In the genomic region with DNA sequence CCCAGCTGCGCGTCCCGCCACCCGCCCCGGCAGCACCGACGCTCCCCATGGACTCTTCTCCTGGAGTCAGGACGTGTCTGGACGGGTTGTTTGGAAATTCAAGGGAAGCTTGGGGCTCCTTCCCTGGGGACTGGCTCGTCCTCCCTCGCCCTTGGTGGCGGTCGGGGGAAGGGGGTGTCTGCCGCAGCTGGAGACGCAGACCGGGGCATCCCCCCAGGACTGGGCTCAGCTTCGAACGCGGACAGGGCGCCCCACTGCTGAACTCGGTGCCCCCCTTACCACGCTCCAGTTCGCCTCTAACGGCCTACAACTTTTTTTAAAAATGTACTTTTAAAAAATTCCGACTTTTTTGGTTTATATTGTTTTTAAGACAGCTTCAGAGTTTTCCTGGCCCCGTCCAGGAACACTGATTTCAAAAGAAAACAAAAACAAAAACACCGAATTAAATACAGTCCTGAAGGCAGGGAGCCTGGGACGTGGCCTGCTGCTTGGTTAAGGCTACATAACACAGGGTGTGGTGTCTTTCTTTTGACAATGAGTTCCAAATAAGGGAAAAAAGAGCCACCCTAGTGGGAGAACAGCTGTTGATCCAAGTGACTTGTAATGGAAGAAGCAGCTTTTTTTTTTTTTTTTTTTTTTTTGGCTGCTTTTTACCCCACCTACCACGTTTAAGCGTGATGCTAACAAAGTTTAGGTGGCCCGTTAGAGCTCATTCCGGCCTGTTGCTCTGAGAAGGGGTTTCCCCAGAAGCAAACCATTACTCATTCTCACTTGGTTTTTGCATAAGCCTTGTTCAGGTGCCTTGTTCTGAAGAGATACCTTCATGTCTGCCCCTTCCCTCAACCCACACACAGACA, we compare ENCODE assay signal across 8 cellular contexts. TPM values are rescaled to one million over a fixed set of nuclear protein-coding genes. Genes with fewer than 3 reads are reported as not detected.
A peak's percentile ranks its signal among the peaks of the same experiment; 100 is the strongest.
DNase-seq lines count a peak whose midpoint lies in the region; ATAC-seq and TF ChIP-seq lines count a peak whose summit lies in the region.

No MANE protein-coding gene starts in this region.

- TF ChIP-seq EP300 in tibial nerve (IDR thresholded peaks at IDR 0.05): peak in 1 of 2 donors; percentile 17

- peak overlapping the region; percentile 62 for H2BK15ac ChIP-seq in neuronal stem cell (ENCODE audit: low read length)

- no CpG with 5 or more reads among the region's 32 CpGs for WGBS in neuronal stem cell (ENCODE audit: extremely low coverage in 2 of 2, insufficient read length in 2 of 2, insufficient replicate concordance in 1 of 2), 2 donors
- 7 to 9% methylated on average over 22 to 25 of the region's 32 CpGs for WGBS in tibial nerve, 2 donors

- H4K91ac ChIP-seq in neuronal stem cell (ENCODE audit: low read depth, low read length, poor library complexity): peak overlapping the region; percentile 38

- H3K4me3 ChIP-seq in fibroblast of lung (replicated peaks in 1 of 4; ENCODE audit: control extremely low read depth in 1 of 4, insufficient read depth in 1 of 4, low read depth in 3 of 4, low read length in 4 of 4) (peak overlapping the region; percentile 68 to 92 (median 78)), neuronal stem cell (ENCODE audit: low read length in 2 of 2) (peak overlapping the region; percentile 80 to 91), tibial nerve (peak overlapping the region; percentile 82 to 94 (median 93))

- DNase-seq in SIG-M5 treated with dmso at 0.1 percent for 504 hours (lab: John Stamatoyannopoulos, UW; ENCODE audit: unreplicated experiment): peak; percentile 7
- no peak for DNase-seq in SIG-M5 (lab: John Stamatoyannopoulos, UW)
- DNase-seq in NCI-H524 treated with DMSO at 0.1 percent for 48 hours (lab: John Stamatoyannopoulos, UW): peak; percentile 34
- peak; percentile 63 for DNase-seq in activated T-cell treated with anti-CD3 and anti-CD28 coated beads, Interleukin-2, amount 50 U/mL, for 24 hours
- DNase-seq in fibroblast of lung (ENCODE audit: low read depth in 2 of 2): peak; percentile 80 to 87
- peak; percentile 15 for DNase-seq in neuronal stem cell (ENCODE audit: low spot score)
- DNase-seq in tibial nerve (ENCODE audit: low spot score in 2 of 2): peak; percentile 27 to 53

- peak; percentile 64 for ATAC-seq in HG02938 (IDR thresholded peaks at IDR 0.05; ENCODE audit: unreplicated experiment)

- H3K4me3 Mint-ChIP-seq in activated T-cell treated with anti-CD3 and anti-CD28 coated beads, Interleukin-2, amount 50 U/mL, for 24 hours: no peak overlapping the region

- no peak overlapping the region for H3K27ac Mint-ChIP-seq in activated T-cell treated with anti-CD3 and anti-CD28 coated beads, Interleukin-2, amount 50 U/mL, for 24 hours

- H2AFZ ChIP-seq in fibroblast of lung (ENCODE audit: low read length) (peak overlapping the region; percentile 85), neuronal stem cell (ENCODE audit: low read length) (peak overlapping the region; percentile 99)

- H3K9ac ChIP-seq in fibroblast of lung (ENCODE audit: insufficient read depth, low read length) (peak overlapping the region; percentile 77), neuronal stem cell (ENCODE audit: low read depth, low read length, poor library complexity) (peak overlapping the region; percentile 93)

- no peaks in the 10 kb centered on the region for H3K79me2 ChIP-seq in fibroblast of lung (ENCODE audit: control insufficient read depth, insufficient read depth, low read length)

- peaks cover 8% of the 10 kb centered on the region for H3K36me3 Mint-ChIP-seq in activated T-cell treated with anti-CD3 and anti-CD28 coated beads, Interleukin-2, amount 50 U/mL, for 24 hours (ENCODE audit: low read depth)

- no peaks in the 10 kb centered on the region for H3K27me3 Mint-ChIP-seq in activated T-cell treated with anti-CD3 and anti-CD28 coated beads, Interleukin-2, amount 50 U/mL, for 24 hours

- H3K36me3 ChIP-seq in fibroblast of lung (ENCODE audit: control insufficient read depth, insufficient read depth, low read length): no peaks in the 10 kb centered on the region
- no peaks in the 10 kb centered on the region for H3K36me3 ChIP-seq in neuronal stem cell (replicated peaks in 1 of 2; ENCODE audit: control insufficient read depth in 2 of 2, insufficient read depth in 2 of 2, low read length in 2 of 2)
- H3K36me3 ChIP-seq in tibial nerve: no peaks in the 10 kb centered on the region

- H2BK120ac ChIP-seq in neuronal stem cell (ENCODE audit: low read depth, low read length): peak overlapping the region; percentile 32

- no peak overlapping the region for H3K4ac ChIP-seq in neuronal stem cell (ENCODE audit: low read length)

- peak overlapping the region; percentile 86 for H3K23ac ChIP-seq in neuronal stem cell (ENCODE audit: low read depth, low read length, poor library complexity)

- H3K4me1 ChIP-seq in fibroblast of lung (ENCODE audit: control insufficient read depth, extremely low read depth, insufficient read depth, low read length): peaks cover 2% of the 10 kb centered on the region
- peaks cover 0 to 2% of the 10 kb centered on the region in 2 donors for H3K4me1 ChIP-seq in neuronal stem cell (ENCODE audit: control insufficient read depth in 2 of 2, insufficient read depth in 1 of 2, low read depth in 1 of 2, low read length in 2 of 2)
- H3K4me1 ChIP-seq in tibial nerve: peaks cover 0 to 14% (median 2%) of the 10 kb centered on the region in 4 donors

- peak in 1 of 2 donors; percentile 20 for TF ChIP-seq POLR2A in tibial nerve (IDR thresholded peaks at IDR 0.05)

- TF ChIP-seq CTCF in fibroblast of lung (conservative IDR thresholded peaks at IDR 0.05 in 1 of 2, IDR thresholded peaks at IDR 0.05 in 1 of 2; ENCODE audit: low read depth in 1 of 2, low read length in 2 of 2): no peak
- peak in 1 of 5 experiments; percentile 7 for TF ChIP-seq CTCF in tibial nerve (IDR thresholded peaks at IDR 0.05)

- peak overlapping the region; percentile 40 for H2AK5ac ChIP-seq in neuronal stem cell (ENCODE audit: low read depth, low read length)

- no peak overlapping the region for H3K14ac ChIP-seq in neuronal stem cell (ENCODE audit: low read length)

- H3K4me1 Mint-ChIP-seq in activated T-cell treated with anti-CD3 and anti-CD28 coated beads, Interleukin-2, amount 50 U/mL, for 24 hours (ENCODE audit: low read depth): peaks cover 31% of the 10 kb centered on the region

- H3K79me1 ChIP-seq in neuronal stem cell (ENCODE audit: low read depth, low read length): no peaks in the 10 kb centered on the region

- H4K8ac ChIP-seq in neuronal stem cell (ENCODE audit: low read depth, low read length): no peak overlapping the region

- no peak overlapping the region for H2BK12ac ChIP-seq in neuronal stem cell (ENCODE audit: low read length)

- peak overlapping the region; percentile 97 for H3K18ac ChIP-seq in neuronal stem cell (ENCODE audit: low read length)

- H2BK5ac ChIP-seq in neuronal stem cell (ENCODE audit: low read length): peak overlapping the region; percentile 69

- peaks cover 3% of the 10 kb centered on the region for H3K27me3 ChIP-seq in fibroblast of lung (ENCODE audit: control insufficient read depth, insufficient read depth, low read length)
- H3K27me3 ChIP-seq in neuronal stem cell (ENCODE audit: control insufficient read depth in 3 of 3, insufficient read depth in 3 of 3, low read depth in 1 of 3, low read length in 3 of 3): peaks cover 0 to 60% (median 0%) of the 10 kb centered on the region in 3 experiments
- H3K27me3 ChIP-seq in tibial nerve: no peaks in the 10 kb centered on the region

- peak overlapping the region; percentile 83 for H3K4me2 ChIP-seq in fibroblast of lung (ENCODE audit: extremely low read depth, insufficient read depth, low read length)
- peak overlapping the region; percentile 85 for H3K4me2 ChIP-seq in neuronal stem cell (ENCODE audit: insufficient read depth, low read length, poor library complexity, severe bottlenecking)

- no peaks in the 10 kb centered on the region for H3K9me3 ChIP-seq in fibroblast of lung (ENCODE audit: control insufficient read depth, insufficient read depth, low read depth, low read length)
- no peaks in the 10 kb centered on the region for H3K9me3 ChIP-seq in neuronal stem cell (replicated peaks in 1 of 2; ENCODE audit: control insufficient read depth in 2 of 2, insufficient read depth in 1 of 2, low read depth in 1 of 2, low read length in 2 of 2)
- no peaks in the 10 kb centered on the region for H3K9me3 ChIP-seq in tibial nerve

- H4K20me1 ChIP-seq in fibroblast of lung (ENCODE audit: control insufficient read depth, extremely low read depth, insufficient read depth, low read length): no peaks in the 10 kb centered on the region

- H3K27ac ChIP-seq in fibroblast of lung (ENCODE audit: insufficient read depth, low read length) (peak overlapping the region; percentile 88), neuronal stem cell (replicated peaks; ENCODE audit: low read length) (peak overlapping the region; percentile 64), tibial nerve (peak overlapping the region; percentile 91 to 98 (median 94))

- H3K9me3 Mint-ChIP-seq in activated T-cell treated with anti-CD3 and anti-CD28 coated beads, Interleukin-2, amount 50 U/mL, for 24 hours: no peaks in the 10 kb centered on the region

RNA-seq across cellular contexts. Expression of gene DIPK1A, which starts 0.9 kb away (rescaled TPM):
- total RNA-seq in fibroblast of lung (8.2 and 19.7 TPM in 2 replicates), tibial nerve (1 to 10 TPM; 3.1 to 6.9 (median 4.7) TPM)
- polyA plus RNA-seq in fibroblast of lung: 39.1 and 85.7 TPM in 2 replicates
- polyA plus RNA-seq in fibroblast of lung (2012): 23.0 and 47.2 TPM in 2 replicates
- 1.0 and 3.1 TPM in 2 replicates for polyA minus RNA-seq in fibroblast of lung (ENCODE audit: low replicate concordance)
- 2.8 TPM for polyA plus RNA-seq in neuronal stem cell (2013, experiment 1 of 2)
- polyA plus RNA-seq in neuronal stem cell (2013, experiment 2 of 2): 3.0 TPM
